ENCODE assay signal across 8 cellular contexts in the genomic region with DNA sequence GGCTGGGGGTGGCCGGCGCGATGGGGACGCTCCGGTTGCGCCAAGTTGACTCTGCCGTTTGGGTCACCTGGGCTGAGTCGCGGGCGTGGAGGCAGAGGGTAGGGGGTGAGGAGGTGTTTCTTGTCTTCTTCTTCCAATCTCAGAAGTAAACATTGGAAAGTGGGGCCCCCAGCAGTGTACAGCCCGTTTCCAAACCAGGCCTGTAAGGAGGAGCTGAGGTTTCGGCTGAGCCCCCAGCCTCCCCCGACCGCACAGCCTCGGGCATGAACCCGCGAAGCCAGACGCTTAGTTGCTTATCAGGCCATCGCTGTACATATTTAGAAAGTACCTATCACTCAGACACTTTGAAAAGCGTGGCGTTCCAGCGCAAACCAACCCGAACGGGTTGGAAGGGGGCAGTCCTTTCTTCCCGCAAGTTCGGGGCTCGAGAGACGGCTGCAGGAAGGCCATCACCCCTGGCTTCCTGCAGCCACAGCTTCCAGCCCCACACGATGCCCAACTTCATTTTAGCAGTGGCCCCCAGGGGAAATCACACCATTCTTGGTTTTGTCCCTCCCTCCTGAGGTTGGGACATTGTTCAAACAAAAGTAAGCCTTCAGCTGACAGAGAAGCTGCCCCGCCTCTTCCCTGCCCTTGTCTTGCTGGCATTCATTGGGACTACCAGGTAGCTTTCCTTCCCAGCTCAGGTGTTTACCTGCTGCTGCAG.
DNase-seq lines count a peak whose midpoint lies in the region; FAIRE-seq and TF ChIP-seq lines count a peak whose summit lies in the region.

No MANE protein-coding gene starts in this region.

- peak overlapping the region; percentile 82 for H3K4me3 Mint-ChIP-seq in type B pancreatic cell

- peaks cover 18% of the 10 kb centered on the region for H3K4me1 ChIP-seq in A673 (ENCODE audit: insufficient read depth, low read length, poor library complexity, severe bottlenecking)

- peak; percentile 30 for DNase-seq in activated gamma-delta T cell treated with Interleukin-2 at 50 U/mL for 16 hours
- DNase-seq in activated gamma-delta T cell (lab: John Stamatoyannopoulos, UW) = no peak
- peak; percentile 40 for DNase-seq in bronchial epithelial cell (ENCODE audit: low read depth)
- peak; percentile 80 for DNase-seq in mesenteric fat pad (ENCODE audit: low spot score)
- DNase-seq in type B pancreatic cell (ENCODE audit: extremely low spot score, unreplicated experiment) = no peak
- DNase-seq in A673 (ENCODE audit: low spot score) = no peak
- DNase-seq in globus pallidus (ENCODE audit: low spot score) = no peak
- no peak for DNase-seq in erythroblast (lab: John Stamatoyannopoulos, UW)

- POLR2A ChIA-PET in A673 (lab: Charles Lee; ENCODE audit: low non-redundant PET) = no interaction called here

- H3K4me1 Mint-ChIP-seq in type B pancreatic cell (ENCODE audit: unreplicated experiment) = peaks cover 51% of the 10 kb centered on the region

- H3K27ac ChIP-seq in A673 (ENCODE audit: low read depth, low read length, poor library complexity, severe bottlenecking) = no peak overlapping the region

- TF ChIP-seq POLR2A in erythroblast (IDR thresholded peaks at IDR 0.05; ENCODE audit: low read length) = no peak

- CTCF ChIA-PET in A673 (lab: Charles Lee) = no interaction called here

- H3K27ac Mint-ChIP-seq in type B pancreatic cell = peak overlapping the region; percentile 93

- peaks cover 7% of the 10 kb centered on the region for H3K9me3 Mint-ChIP-seq in type B pancreatic cell

- no peaks in the 10 kb centered on the region for H3K36me3 ChIP-seq in bronchial epithelial cell (ENCODE audit: control insufficient read depth, insufficient read depth, low read length)
- no peaks in the 10 kb centered on the region for H3K36me3 ChIP-seq in A673 (ENCODE audit: insufficient read depth, low read length, poor library complexity, severe bottlenecking)

- TF ChIP-seq CTCF in bronchial epithelial cell (IDR thresholded peaks at IDR 0.05; ENCODE audit: insufficient read depth, low read length, severe bottlenecking) (no peak), type B pancreatic cell (conservative IDR thresholded peaks at IDR 0.05) (no peak), A673 (conservative IDR thresholded peaks at IDR 0.05; ENCODE audit: low read depth, low read length) (no peak)

- no peak for FAIRE-seq in bronchial epithelial cell (lab: Jason Lieb, UNC)

- H3K27me3 Mint-ChIP-seq in type B pancreatic cell = no peaks in the 10 kb centered on the region

- intact Hi-C loops in A673 (cut with micrococcal nuclease; ENCODE audit: unreplicated experiment) = no loop called here

- H3K36me3 Mint-ChIP-seq in type B pancreatic cell = peaks cover 11% of the 10 kb centered on the region

- no peaks in the 10 kb centered on the region for H3K9me3 ChIP-seq in A673 (ENCODE audit: low read depth, low read length, poor library complexity, severe bottlenecking)

- H3K4me3 ChIP-seq in bronchial epithelial cell (ENCODE audit: low read depth, low read length) (peak overlapping the region; percentile 27), A673 (ENCODE audit: low read depth, low read length, poor library complexity, severe bottlenecking) (no peak overlapping the region)

- H3K27me3 ChIP-seq in bronchial epithelial cell (ENCODE audit: control insufficient read depth, insufficient read depth, low read length) (no peaks in the 10 kb centered on the region), A673 (replicated peaks; ENCODE audit: insufficient read depth, low read depth, low read length, poor library complexity) (no peaks in the 10 kb centered on the region)

- BruUV-seq in A673 (replicated peaks; lab: Mats Ljungman, UMichigan) = no TSS peak

Comparison
In these comparisons a context has a peak if more than half of its experiments do, and no peak if none do; other contexts are left out.
1. DNase-seq: peak in activated gamma-delta T cell treated with Interleukin-2 at 50 U/mL for 16 hours (single experiment), bronchial epithelial cell (single experiment) and mesenteric fat pad (single experiment); none in activated gamma-delta T cell (single experiment), type B pancreatic cell (single experiment), A673 (single experiment), globus pallidus (single experiment) and erythroblast (0 of 2).